8 cellular contexts compared by ENCODE assay signal in the genomic region with DNA sequence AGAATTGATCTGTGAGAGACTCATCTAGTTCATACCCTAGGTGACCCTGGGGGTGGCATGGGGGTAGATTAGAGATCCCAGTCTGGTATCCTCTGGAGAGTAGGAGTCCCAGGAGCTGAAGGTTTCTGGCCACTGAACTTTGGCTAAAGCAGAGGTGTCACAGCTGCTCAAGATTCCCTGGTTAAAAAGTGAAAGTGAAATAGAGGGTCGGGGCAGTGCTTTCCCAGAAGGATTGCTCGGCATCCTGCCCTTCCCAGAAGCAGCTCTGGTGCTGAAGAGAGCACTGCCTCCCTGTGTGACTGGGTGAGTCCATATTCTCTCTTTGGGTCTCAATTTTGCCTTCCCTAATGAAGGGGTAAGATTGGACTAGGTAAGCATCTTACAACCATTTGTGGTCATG. TPM values are rescaled to one million over a fixed set of nuclear protein-coding genes. Genes with fewer than 3 reads are reported as not detected.
A peak's percentile ranks its signal among the peaks of the same experiment; 100 is the strongest.
DNase-seq lines count a peak whose midpoint lies in the region; ATAC-seq, FAIRE-seq and TF ChIP-seq lines count a peak whose summit lies in the region.

No MANE protein-coding gene starts in this region.

- H3K27me3 Mint-ChIP-seq in neural progenitor cell (ENCODE audit: insufficient read depth, low read depth) = peaks cover 5% of the 10 kb centered on the region

- WGBS in small intestine, 3 donors = 8 to 14% (median 10%) methylated on average over 2 of the region's 2 CpGs

- H3K4me1 ChIP-seq in right atrium auricular region (peaks cover 0 to 31% of the 10 kb centered on the region in 2 donors), small intestine (ENCODE audit: control insufficient read depth in 2 of 2, insufficient read depth in 1 of 2, low read depth in 1 of 2, low read length in 1 of 2) (peaks cover 0 to 12% of the 10 kb centered on the region in 2 donors), neural progenitor cell (no peaks in the 10 kb centered on the region)

- H3K27ac ChIP-seq in right atrium auricular region (peak overlapping the region; percentile 46 to 62), small intestine (ENCODE audit: low read depth in 1 of 2, low read length in 1 of 2) (peak overlapping the region; percentile 52 to 85), neural progenitor cell (no peak overlapping the region)

- H3K9me3 ChIP-seq in right atrium auricular region (no peaks in the 10 kb centered on the region), small intestine (ENCODE audit: control insufficient read depth, low read depth) (no peaks in the 10 kb centered on the region), neural progenitor cell (ENCODE audit: low read depth) (no peaks in the 10 kb centered on the region)

- H3K4me3 ChIP-seq in right atrium auricular region (peak overlapping the region in 1 of 2 donors; percentile 15), small intestine (ENCODE audit: low read depth in 1 of 2, low read length in 2 of 2) (no peak overlapping the region), neural progenitor cell (no peak overlapping the region)

- peaks cover 6% of the 10 kb centered on the region for H4K20me1 ChIP-seq in neural progenitor cell (ENCODE audit: low read depth)

- no peaks in the 10 kb centered on the region for H3K79me2 ChIP-seq in neural progenitor cell (ENCODE audit: low read depth)

- H3F3A ChIP-seq in neural progenitor cell (ENCODE audit: low read depth) = peaks cover 17% of the 10 kb centered on the region

- no peaks in the 10 kb centered on the region for H3K9me3 Mint-ChIP-seq in activated naive CD4-positive, alpha-beta T cell treated with anti-CD3 and anti-CD28 coated beads, Interleukin-2, amount 50 U/mL, for 72 hours
- H3K9me3 Mint-ChIP-seq in neural progenitor cell = no peaks in the 10 kb centered on the region

- no peak overlapping the region for H2AFZ ChIP-seq in neural progenitor cell (replicated peaks)

- no peak for FAIRE-seq in small intestine (lab: Jason Lieb, UNC)

- peaks cover 25% of the 10 kb centered on the region for H3K36me3 ChIP-seq in right atrium auricular region
- peaks cover 10 to 12% of the 10 kb centered on the region in 2 donors for H3K36me3 ChIP-seq in small intestine (ENCODE audit: control insufficient read depth in 2 of 2, insufficient read depth in 2 of 2, low read length in 2 of 2)
- H3K36me3 ChIP-seq in neural progenitor cell = no peaks in the 10 kb centered on the region

- peak overlapping the region; percentile 94 to 96 for H3K27ac Mint-ChIP-seq in activated naive CD4-positive, alpha-beta T cell treated with anti-CD3 and anti-CD28 coated beads, Interleukin-2, amount 50 U/mL, for 72 hours
- no peak overlapping the region for H3K27ac Mint-ChIP-seq in neural progenitor cell

- H3K4me1 Mint-ChIP-seq in neural progenitor cell = peaks cover 2% of the 10 kb centered on the region

- ATAC-seq in activated naive CD4-positive, alpha-beta T cell treated with anti-CD3 and anti-CD28 coated beads, Interleukin-2, amount 50 U/mL, for 72 hours = no peak
- ATAC-seq in HG03196 (IDR thresholded peaks at IDR 0.05; ENCODE audit: unreplicated experiment) = no peak

- no peak for TF ChIP-seq CTCF in right atrium auricular region (IDR thresholded peaks at IDR 0.05)
- no peak for TF ChIP-seq CTCF in neural progenitor cell (IDR thresholded peaks at IDR 0.05)

- H3K4me3 Mint-ChIP-seq in neural progenitor cell = no peak overlapping the region

- DNase-seq in H4 (ENCODE audit: low spot score) (peak; percentile 32), right atrium auricular region (ENCODE audit: low spot score) (no peak), small intestine (peak; percentile 55), DMS114 treated with DMSO at 0.1 percent for 48 hours (lab: John Stamatoyannopoulos, UW; ENCODE audit: unreplicated experiment) (no peak), cerebellar cortex (ENCODE audit: low spot score) (no peak), neural progenitor cell (ENCODE audit: low spot score) (no peak)
- DNase-seq in activated naive CD4-positive, alpha-beta T cell treated with anti-CD3 and anti-CD28 coated beads, Interleukin-2, amount 50 U/mL, for 72 hours (ENCODE audit: low spot score in 2 of 2) = no peak

- H3K4me2 ChIP-seq in neural progenitor cell = no peak overlapping the region

- peaks cover 0 to 7% of the 10 kb centered on the region in 2 donors for H3K36me3 Mint-ChIP-seq in activated naive CD4-positive, alpha-beta T cell treated with anti-CD3 and anti-CD28 coated beads, Interleukin-2, amount 50 U/mL, for 72 hours
- peaks cover 21% of the 10 kb centered on the region for H3K36me3 Mint-ChIP-seq in neural progenitor cell

- no peak overlapping the region for H3K9ac ChIP-seq in neural progenitor cell

- H3K27me3 ChIP-seq in right atrium auricular region (no peaks in the 10 kb centered on the region), small intestine (ENCODE audit: control insufficient read depth in 2 of 2, insufficient read depth in 2 of 2, low read length in 2 of 2) (no peaks in the 10 kb centered on the region), neural progenitor cell (no peaks in the 10 kb centered on the region)

RNA-seq across cellular contexts. Expression of gene IL18BP, which starts 0.7 kb away (rescaled TPM):
- total RNA-seq in H4 (2014; rRNA removed; shearing (Covaris generic)) = 0.60 and 1.2 TPM in 2 replicates
- total RNA-seq in activated naive CD4-positive, alpha-beta T cell treated with anti-CD3 and anti-CD28 coated beads, Interleukin-2, amount 50 U/mL, for 72 hours = 10 to 100 TPM; 12.5 to 13.8 TPM
- total RNA-seq in right atrium auricular region (1 to 10 TPM in 1 of 2 donors, under 1 TPM in 1; 0.59 to 3.0 TPM), neural progenitor cell (ENCODE audit: low replicate concordance) (7.5 and 10.3 TPM in 2 replicates)
- 1 to 10 TPM; 3.2 to 9.6 (median 5.6) TPM for polyA plus RNA-seq in small intestine

Comparison
In these comparisons a context has a peak if more than half of its experiments do, and no peak if none do; other contexts are left out.
1. DNase-seq: peak in H4 (single experiment) and small intestine (single experiment); none in activated naive CD4-positive, alpha-beta T cell treated with anti-CD3 and anti-CD28 coated beads, Interleukin-2, amount 50 U/mL, for 72 hours (0 of 2), right atrium auricular region (single experiment), DMS114 treated with DMSO at 0.1 percent for 48 hours (single experiment), cerebellar cortex (single experiment) and neural progenitor cell (single experiment).